ENCODE assay signal across 17 cellular contexts in the genomic region with DNA sequence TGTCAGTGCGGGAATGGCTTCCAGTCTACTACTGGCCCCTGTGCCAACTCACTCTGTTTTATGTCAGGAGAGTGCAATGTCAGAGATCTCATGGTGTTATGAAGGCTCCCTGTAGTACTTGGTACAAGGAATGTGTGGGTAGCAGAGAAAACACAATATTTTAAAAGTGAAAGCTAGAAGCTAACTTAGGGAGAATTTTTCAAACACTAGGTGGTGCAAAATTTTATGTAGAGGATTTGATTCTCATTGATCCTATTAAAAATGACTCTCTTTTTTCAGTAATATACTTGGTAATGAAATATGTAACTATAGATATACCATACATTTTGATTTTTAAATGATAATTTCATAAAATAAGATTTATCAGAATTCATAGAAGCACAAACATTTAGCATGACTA.
DNase-seq lines count a peak whose midpoint lies in the region; ATAC-seq and TF ChIP-seq lines count a peak whose summit lies in the region.
"Had no signal": no experiment of that assay in that cellular context is flagged by ENCODE, and none has a peak within 500 bp of the region (broad histone marks: within the 10 kb centered on the region; RNA-seq: fewer than 3 reads in every experiment).

No MANE protein-coding gene starts in this region.

- H3K9me2 ChIP-seq in GM23248 (ENCODE audit: insufficient read depth) (no peaks in the 10 kb centered on the region), MM.1S (replicated peaks; ENCODE audit: insufficient read depth, low read length) (no peaks in the 10 kb centered on the region)

- intact Hi-C loops in testis (cut with DNase I; ENCODE audit: low total_unique reads): no loop called here

- H3K9me3 ChIP-seq in GM23248 (ENCODE audit: low read depth) (no peaks in the 10 kb centered on the region), MM.1S (replicated peaks; ENCODE audit: insufficient read depth, low read length) (no peaks in the 10 kb centered on the region), osteoblast (ENCODE audit: low read depth, low read length) (no peaks in the 10 kb centered on the region), testis (no peaks in the 10 kb centered on the region)

- H4K20me1 ChIP-seq in GM23248 (ENCODE audit: insufficient read depth) (no peaks in the 10 kb centered on the region), MM.1S (ENCODE audit: insufficient read depth, low read length) (no peaks in the 10 kb centered on the region), osteoblast (ENCODE audit: insufficient read depth, low read length) (no peaks in the 10 kb centered on the region)

- H3K27ac ChIP-seq in GM23248 (no peak overlapping the region), MM.1S (ENCODE audit: low read length) (no peak overlapping the region), brain microvascular endothelial cell (no peak overlapping the region), osteoblast (ENCODE audit: low read depth, low read length) (no peak overlapping the region), testis (no peak overlapping the region)
- H3K27ac ChIP-seq: esophagus muscularis mucosa, SK-N-MC, spleen, tibial nerve had no signal

- H3K4me1 ChIP-seq in GM23248 (ENCODE audit: insufficient read depth) (no peaks in the 10 kb centered on the region), MM.1S (ENCODE audit: low read length) (no peaks in the 10 kb centered on the region), osteoblast (ENCODE audit: insufficient read depth, low read length) (no peaks in the 10 kb centered on the region), testis (no peaks in the 10 kb centered on the region)
- H3K4me1 ChIP-seq: esophagus muscularis mucosa, spleen, tibial nerve had no signal

- H3K36me3 ChIP-seq in GM23248 (ENCODE audit: low read depth) (no peaks in the 10 kb centered on the region), MM.1S (replicated peaks; ENCODE audit: insufficient read depth, low read length) (no peaks in the 10 kb centered on the region), brain microvascular endothelial cell (replicated peaks) (no peaks in the 10 kb centered on the region), osteoblast (ENCODE audit: insufficient read depth, low read length) (no peaks in the 10 kb centered on the region), testis (ENCODE audit: low read depth, missing control alignments) (no peaks in the 10 kb centered on the region)
- H3K36me3 ChIP-seq: esophagus muscularis mucosa, spleen, tibial nerve had no signal

- no peaks in the 10 kb centered on the region for H3K27me3 ChIP-seq in GM23248 (replicated peaks; ENCODE audit: insufficient read depth)
- no peaks in the 10 kb centered on the region for H3K27me3 ChIP-seq in MM.1S (replicated peaks; ENCODE audit: insufficient read depth, low read length)
- no peaks in the 10 kb centered on the region for H3K27me3 ChIP-seq in brain microvascular endothelial cell (replicated peaks)
- H3K27me3 ChIP-seq in osteoblast (ENCODE audit: insufficient read depth, low read length): no peaks in the 10 kb centered on the region
- no peaks in the 10 kb centered on the region for H3K27me3 ChIP-seq in testis
- H3K27me3 ChIP-seq: tibial nerve had no signal

- in situ Hi-C loops in GM23248 (cut with MboI) (no loop called here), brain microvascular endothelial cell (cut with HindIII; ENCODE audit: low pct_ligation_motif_present, low sequenced_read_pairs) (no loop called here)

- 27% methylated on average over 1 of the region's 1 CpG for WGBS in GM23248 (ENCODE audit: low coverage in 1 of 2, low lambda C conversion rate in 2 of 2, missing lambda C conversion rate in 2 of 2), 2 experiments
- WGBS in testis, 2 donors: 58 to 69% methylated on average over 1 of the region's 1 CpG

- H3K9ac ChIP-seq in GM23248 (no peak overlapping the region), MM.1S (ENCODE audit: low read length) (no peak overlapping the region)

- TF ChIP-seq CTCF in MM.1S (IDR thresholded peaks at IDR 0.05; ENCODE audit: low read length) (peak; percentile 34), brain microvascular endothelial cell (IDR thresholded peaks at IDR 0.05; ENCODE audit: low read depth, low read length, missing control alignments) (no peak), osteoblast (IDR thresholded peaks at IDR 0.05; ENCODE audit: extremely low read depth, low read depth, low read length) (peak; percentile 24), testis (IDR thresholded peaks at IDR 0.05) (no peak)

- peak; percentile 1 for DNase-seq in GM23248
- DNase-seq in MM.1S: no peak
- peak; percentile 0 for DNase-seq in brain microvascular endothelial cell
- peak; percentile 44 for DNase-seq in osteoblast (ENCODE audit: insufficient read length, low spot score, missing footprints)
- DNase-seq in NCI-H1105 (lab: John Stamatoyannopoulos, UW): no peak
- DNase-seq in ureter (ENCODE audit: low spot score): no peak
- no peak for DNase-seq in testis
- DNase-seq: activated CD4-positive, alpha-beta T cell treated with anti-CD3 and anti-CD28 coated beads, Interleukin-2, amount 50 U/mL, for 1 hour; activated naive CD4-positive, alpha-beta T cell treated with anti-CD3 and anti-CD28 coated beads, Interleukin-2, amount 10 ng/mL, durations not matched to agents 7 days and 5 days; C1 segment of cervical spinal cord; NCI-H446; spleen had no signal

- no peak for ATAC-seq in GM21717 (IDR thresholded peaks at IDR 0.05; ENCODE audit: unreplicated experiment)
- ATAC-seq: stimulated activated effector memory CD8-positive, alpha-beta T cell treated with anti-CD3 and anti-CD28 coated beads, Interleukin-12 subunit alpha, Interleukin-12 subunit beta, amount 100 ng/mL, for 72 hours had no signal

- no peak overlapping the region for H3K4me3 ChIP-seq in GM23248
- no peak overlapping the region for H3K4me3 ChIP-seq in MM.1S (ENCODE audit: low read length)
- no peak overlapping the region for H3K4me3 ChIP-seq in brain microvascular endothelial cell (ENCODE audit: low read depth, low read length)
- peak overlapping the region; percentile 35 for H3K4me3 ChIP-seq in osteoblast (ENCODE audit: insufficient read depth, low read length)
- no peak overlapping the region for H3K4me3 ChIP-seq in testis
- H3K4me3 ChIP-seq: esophagus muscularis mucosa, SK-N-MC, spleen, tibial nerve had no signal

- H3K79me2 ChIP-seq in GM23248 (ENCODE audit: insufficient read depth) (no peaks in the 10 kb centered on the region), MM.1S (ENCODE audit: low read length) (no peaks in the 10 kb centered on the region), osteoblast (ENCODE audit: insufficient read depth, low read length) (no peaks in the 10 kb centered on the region)

- H2AFZ ChIP-seq in GM23248: no peak overlapping the region
- H2AFZ ChIP-seq in MM.1S (ENCODE audit: low read length): no peak overlapping the region
- H2AFZ ChIP-seq in osteoblast (ENCODE audit: low read length): peak overlapping the region; percentile 62

- H3F3A ChIP-seq in GM23248 (ENCODE audit: insufficient read depth) (no peaks in the 10 kb centered on the region), MM.1S (ENCODE audit: insufficient read depth, low read length) (no peaks in the 10 kb centered on the region)

- H3K4me2 ChIP-seq in GM23248 (ENCODE audit: unreplicated experiment): no peak overlapping the region
- H3K4me2 ChIP-seq in MM.1S (ENCODE audit: low read depth, low read length): no peak overlapping the region
- peak overlapping the region; percentile 70 for H3K4me2 ChIP-seq in osteoblast (ENCODE audit: insufficient read depth, low read length)

- no peak for TF ChIP-seq POLR2A in testis (IDR thresholded peaks at IDR 0.05)

Comparison
In these comparisons a context has a peak if more than half of its experiments do, and no peak if none do; other contexts are left out.
1. DNase-seq: peak in GM23248 (single experiment), brain microvascular endothelial cell (single experiment) and osteoblast (single experiment); none in MM.1S (single experiment), NCI-H1105 (single experiment), ureter (single experiment) and testis (single experiment).
2. CTCF ChIP-seq: peak in MM.1S (single experiment) and osteoblast (single experiment); none in brain microvascular endothelial cell (single experiment) and testis (0 of 3).